ENCODE assay signal across 18 cellular contexts in genomic region chr11:35270342-35270741, GRCh38.
DNase-seq lines count a peak whose midpoint lies in the region; ATAC-seq, FAIRE-seq and TF ChIP-seq lines count a peak whose summit lies in the region.
"Had no signal": no experiment of that assay in that cellular context is flagged by ENCODE, and none has a peak within 500 bp of the region (broad histone marks: within the 10 kb centered on the region; RNA-seq: fewer than 3 reads in every experiment).

No MANE protein-coding gene starts in this region.

- no peak overlapping the region for H3K4me3 Mint-ChIP-seq in CD8-positive, alpha-beta T cell
- H3K4me3 Mint-ChIP-seq in immature natural killer cell = no peak overlapping the region
- H3K4me3 Mint-ChIP-seq: B cell; CD4-positive, CD25-positive, alpha-beta regulatory T cell; CD8-positive, alpha-beta memory T cell; GM23338; HFFc6 had no signal

- H3K27me3 Mint-ChIP-seq in CD8-positive, alpha-beta T cell (ENCODE audit: low read depth) = no peaks in the 10 kb centered on the region
- H3K27me3 Mint-ChIP-seq in immature natural killer cell (ENCODE audit: low read depth in 3 of 3) = peaks cover 3 to 19% (median 14%) of the 10 kb centered on the region in 3 donors
- H3K27me3 Mint-ChIP-seq: B cell had no signal

- no peaks in the 10 kb centered on the region for H3K36me3 Mint-ChIP-seq in CD8-positive, alpha-beta T cell
- H3K36me3 Mint-ChIP-seq in immature natural killer cell = no peaks in the 10 kb centered on the region
- H3K36me3 Mint-ChIP-seq: CD4-positive, CD25-positive, alpha-beta regulatory T cell had no signal

- H3K9me3 Mint-ChIP-seq in CD8-positive, alpha-beta T cell = no peaks in the 10 kb centered on the region
- H3K9me3 Mint-ChIP-seq in immature natural killer cell = no peaks in the 10 kb centered on the region
- H3K9me3 Mint-ChIP-seq: CD8-positive, alpha-beta memory T cell; GM23338; HFFc6 had no signal

- H3K4me1 Mint-ChIP-seq in CD8-positive, alpha-beta T cell (ENCODE audit: low read depth) = peaks cover 35% of the 10 kb centered on the region
- H3K4me1 Mint-ChIP-seq in immature natural killer cell = peaks cover 20 to 45% of the 10 kb centered on the region in 2 donors

- WGBS in A549 (ENCODE audit: missing lambda C conversion rate) = 37% methylated on average over 1 of the region's 1 CpG

- no peak for TF ChIP-seq RAD21 in A549 (conservative IDR thresholded peaks at IDR 0.05 in 1 of 2, IDR thresholded peaks at IDR 0.05 in 1 of 2)

- intact Hi-C loops in CD8-positive, alpha-beta T cell (cut with DNase I, micrococcal nuclease) = no loop called here

- no peaks in the 10 kb centered on the region for H3K27me3 ChIP-seq in CD8-positive, alpha-beta T cell (ENCODE audit: insufficient read depth, low read length)
- H3K27me3 ChIP-seq: BLaER1 had no signal

- POLR2A ChIA-PET in A549 (lab: Yijun Ruan, JAX) = no interaction called here
- POLR2A ChIA-PET in CD8-positive, alpha-beta T cell (lab: Charles Lee) = no interaction called here

- TF ChIP-seq POLR2A in A549 (IDR thresholded peaks at IDR 0.05; ENCODE audit: low read length) = no peak
- TF ChIP-seq POLR2A in GM12891 (IDR thresholded peaks at IDR 0.05; ENCODE audit: low read depth, low read length) = no peak
- TF ChIP-seq POLR2A in H54 (IDR thresholded peaks at IDR 0.05; ENCODE audit: low read depth, low read length) = no peak

- H3K9me3 ChIP-seq in A549 = no peaks in the 10 kb centered on the region
- H3K9me3 ChIP-seq in CD8-positive, alpha-beta T cell (ENCODE audit: low read length) = no peaks in the 10 kb centered on the region
- H3K9me3 ChIP-seq: BLaER1, HAP-1 had no signal

- H3K27ac ChIP-seq in A549 = no peak overlapping the region
- H3K27ac ChIP-seq in CD8-positive, alpha-beta T cell (ENCODE audit: low read depth, low read length) = no peak overlapping the region
- H3K27ac ChIP-seq: BLaER1, C4-2B had no signal

- FAIRE-seq in A549 (lab: Jason Lieb, UNC) (no peak), GM12891 (lab: Jason Lieb, UNC) (peak; percentile 43), H54 (lab: Jason Lieb, UNC) (no peak)
- FAIRE-seq: D721Med, G401.6 had no signal

- no peaks in the 10 kb centered on the region for H3K36me3 ChIP-seq in CD8-positive, alpha-beta T cell (ENCODE audit: insufficient read depth, low read length)
- H3K36me3 ChIP-seq: BLaER1, HAP-1 had no signal

- peak overlapping the region; percentile 16 for H3K27ac Mint-ChIP-seq in CD8-positive, alpha-beta T cell
- H3K27ac Mint-ChIP-seq in immature natural killer cell = peak overlapping the region in 4 of 6 donors; percentile 10 to 95 (median 30)
- H3K27ac Mint-ChIP-seq: B cell, GM23338, HFFc6 had no signal

- TF ChIP-seq EP300 in A549 (IDR thresholded peaks at IDR 0.05) = no peak

- no peak overlapping the region for H3K4me2 ChIP-seq in A549
- H3K4me2 ChIP-seq: BLaER1, GM23338 had no signal

- ATAC-seq in A549 = no peak
- no peak for ATAC-seq in CD8-positive, alpha-beta T cell
- ATAC-seq: GM23338 had no signal

- CTCF ChIA-PET in A549 (lab: Yijun Ruan, JAX) = interaction anchor here (1.0 to 1.2 kb wide), 2 partner anchors 10 to 121 kb away, joined by 3 read pairs; no protein-coding TSS in a partner anchor
- CTCF ChIA-PET in CD8-positive, alpha-beta T cell (lab: Charles Lee) = no interaction called here

- DNase-seq in A549 (ENCODE audit: low read depth in 1 of 2, low spot score in 1 of 2) (no peak), GM12891 (ENCODE audit: insufficient read length, low spot score) (no peak), immature natural killer cell (no peak), H54 (ENCODE audit: insufficient read length, low spot score) (no peak)
- DNase-seq in CD8-positive, alpha-beta T cell = no peak
- no peak for DNase-seq in effector CD8-positive, alpha-beta T cell (lab: John Stamatoyannopoulos, UW)
- DNase-seq: CD4-positive, CD25-positive, alpha-beta regulatory T cell; CD8-positive, alpha-beta memory T cell; DMS 273 treated with DMSO at 0.1 percent for 48 hours; DND-41; HFFc6 had no signal

- no peak for TF ChIP-seq CTCF in A549 (IDR thresholded peaks at IDR 0.05)
- no peak for TF ChIP-seq CTCF in CD8-positive, alpha-beta T cell (IDR thresholded peaks at IDR 0.05)

- H3K4me3 ChIP-seq in A549 = no peak overlapping the region
- no peak overlapping the region for H3K4me3 ChIP-seq in CD8-positive, alpha-beta T cell (ENCODE audit: low read depth, low read length)
- H3K4me3 ChIP-seq: BLaER1, GM23338, HAP-1 had no signal

- H3K4me1 ChIP-seq in A549 = peaks cover 9% of the 10 kb centered on the region
- peaks cover 20% of the 10 kb centered on the region for H3K4me1 ChIP-seq in CD8-positive, alpha-beta T cell (ENCODE audit: insufficient read depth, low read length)
- H3K4me1 ChIP-seq: HAP-1 had no signal

TF ChIP-seq in A549, 52 proteins besides CTCF, POLR2A, EP300 and RAD21:
- TF ChIP-seq, protein P1, sequence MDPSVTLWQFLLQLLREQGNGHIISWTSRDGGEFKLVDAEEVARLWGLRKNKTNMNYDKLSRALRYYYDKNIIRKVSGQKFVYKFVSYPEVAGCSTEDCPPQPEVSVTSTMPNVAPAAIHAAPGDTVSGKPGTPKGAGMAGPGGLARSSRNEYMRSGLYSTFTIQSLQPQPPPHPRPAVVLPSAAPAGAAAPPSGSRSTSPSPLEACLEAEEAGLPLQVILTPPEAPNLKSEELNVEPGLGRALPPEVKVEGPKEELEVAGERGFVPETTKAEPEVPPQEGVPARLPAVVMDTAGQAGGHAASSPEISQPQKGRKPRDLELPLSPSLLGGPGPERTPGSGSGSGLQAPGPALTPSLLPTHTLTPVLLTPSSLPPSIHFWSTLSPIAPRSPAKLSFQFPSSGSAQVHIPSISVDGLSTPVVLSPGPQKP (IDR thresholded peaks at IDR 0.05; ENCODE audit: low read depth, low read length) = no peak
- peak; percentile 28 for TF ChIP-seq MAFK (IDR thresholded peaks at IDR 0.05; ENCODE audit: partially characterized antibody)
TF ChIP-seq in A549: peak in this region for 1.

TF ChIP-seq in GM12891, 5 proteins besides CTCF, POLR2A, EP300 and RAD21:
- no peak for TF ChIP-seq POU2F2 (IDR thresholded peaks at IDR 0.05; ENCODE audit: low read depth, low read length)
- TF ChIP-seq PAX5 (IDR thresholded peaks at IDR 0.05; ENCODE audit: insufficient read depth, low read length, severe bottlenecking) = no peak
- no peak for TF ChIP-seq POLR2AphosphoS5 (IDR thresholded peaks at IDR 0.05; ENCODE audit: low read depth, low read length)
- no peak for TF ChIP-seq SPI1 (IDR thresholded peaks at IDR 0.05; ENCODE audit: low read depth, low read length)
- no peak for TF ChIP-seq TAF1 (IDR thresholded peaks at IDR 0.05; ENCODE audit: low read depth, low read length)
